In genomic region chr17:7403902-7404736, GRCh38 we compare ENCODE assay signal across 8 cellular contexts. TPM values are rescaled to one million over a fixed set of nuclear protein-coding genes. Genes with fewer than 3 reads are reported as not detected.
DNase-seq lines count a peak whose midpoint lies in the region; ATAC-seq lines count a peak whose summit lies in the region.

Gene TMEM256, minus strand, starts transcription at chr17:7404097. Its CDS starts 13 bp downstream, at chr17:7404084.

- DNase-seq in GM04504 (ENCODE audit: low read depth): peak; percentile 99
- DNase-seq in NCI-H1092 treated with DMSO at 0.1 percent for 48 hours (lab: John Stamatoyannopoulos, UW): peak; percentile 96
- peak; percentile 83 for DNase-seq in SKM-1 (lab: John Stamatoyannopoulos, UW; ENCODE audit: unreplicated experiment)
- peak; percentile 89 to 98 for DNase-seq in activated naive CD4-positive, alpha-beta T cell treated with anti-CD3 and anti-CD28 coated beads, Interleukin-2, amount 50 U/mL, for 72 hours (ENCODE audit: low spot score in 2 of 2)
- DNase-seq in glomerular endothelial cell (ENCODE audit: extremely low read depth, low read depth, low spot score): peak; percentile 93
- DNase-seq in occipital lobe (lab: John Stamatoyannopoulos, UW): peak; percentile 99

- H3K27ac ChIP-seq in temporal lobe (ENCODE audit: low read depth, low read length): peak within 1 kb of the TSS; percentile 82

- H3K27ac Mint-ChIP-seq in activated naive CD4-positive, alpha-beta T cell treated with anti-CD3 and anti-CD28 coated beads, Interleukin-2, amount 50 U/mL, for 72 hours: peak within 1 kb of the TSS; percentile 82 to 97

- H3K9me3 Mint-ChIP-seq in activated naive CD4-positive, alpha-beta T cell treated with anti-CD3 and anti-CD28 coated beads, Interleukin-2, amount 50 U/mL, for 72 hours: no peaks in the 10 kb centered on the region

- no peaks in the 10 kb centered on the region for H3K36me3 Mint-ChIP-seq in activated naive CD4-positive, alpha-beta T cell treated with anti-CD3 and anti-CD28 coated beads, Interleukin-2, amount 50 U/mL, for 72 hours

- peak; percentile 92 for ATAC-seq in HG02588 (IDR thresholded peaks at IDR 0.05; ENCODE audit: unreplicated experiment)
- peak; percentile 93 to 94 for ATAC-seq in activated naive CD4-positive, alpha-beta T cell treated with anti-CD3 and anti-CD28 coated beads, Interleukin-2, amount 50 U/mL, for 72 hours

RNA-seq across cellular contexts. Expression of gene TMEM256, which starts in this region (rescaled TPM):
- 100 to 1,000 TPM in 1 of 2 donors, 10 to 100 TPM in 1; 78.9 to 114 TPM for total RNA-seq in activated naive CD4-positive, alpha-beta T cell treated with anti-CD3 and anti-CD28 coated beads, Interleukin-2, amount 50 U/mL, for 72 hours
- total RNA-seq in glomerular endothelial cell (56.7 and 73.7 TPM in 2 replicates), occipital lobe (55.2 TPM), temporal lobe (29.7 TPM)

Comparison
In these comparisons a context has a peak if more than half of its experiments do, and no peak if none do; other contexts are left out.
1. Peak in every context shown above with its lines: DNase-seq, ATAC-seq and H3K27ac ChIP-seq.